Comparison of ENCODE assay signal across 8 cellular contexts in the genomic region with DNA sequence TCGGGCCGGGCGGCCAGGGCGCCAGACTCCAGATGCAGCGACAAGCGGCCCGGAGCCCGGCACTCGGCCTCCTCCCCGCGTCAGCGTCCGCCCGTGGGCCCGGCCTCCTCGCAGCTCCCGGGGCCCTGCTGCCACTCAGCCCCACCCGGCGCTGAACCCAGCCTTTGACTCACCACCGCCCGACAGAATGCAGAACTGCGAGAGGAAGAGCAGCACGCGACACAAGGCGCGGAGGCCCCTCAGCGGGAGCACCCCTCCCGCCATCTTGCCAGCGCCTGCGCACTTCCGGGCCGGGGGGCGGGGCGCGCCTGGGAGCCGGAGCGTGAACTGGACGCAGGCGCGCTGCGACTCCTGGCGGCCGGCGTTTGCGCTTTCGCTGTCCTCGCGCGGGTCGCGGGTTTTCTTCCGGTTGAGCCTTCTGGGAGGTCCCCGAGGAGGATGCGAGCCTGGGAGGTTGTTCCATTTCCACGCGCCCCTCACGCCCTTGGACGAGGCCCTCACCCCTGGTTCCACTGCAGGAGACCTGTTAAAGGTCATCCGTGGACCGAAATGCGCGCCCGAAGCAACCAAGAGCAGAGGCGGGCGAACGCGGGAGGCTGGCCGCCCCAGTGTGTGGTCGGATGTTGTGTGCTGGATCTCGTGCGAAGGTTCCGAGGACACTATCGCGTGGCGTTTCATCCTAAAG. TPM values are rescaled to one million over a fixed set of nuclear protein-coding genes. Genes with fewer than 3 reads are reported as not detected.
A peak's percentile ranks its signal among the peaks of the same experiment; 100 is the strongest.
DNase-seq lines count a peak whose midpoint lies in the region; FAIRE-seq and TF ChIP-seq lines count a peak whose summit lies in the region.

A gene with protein sequence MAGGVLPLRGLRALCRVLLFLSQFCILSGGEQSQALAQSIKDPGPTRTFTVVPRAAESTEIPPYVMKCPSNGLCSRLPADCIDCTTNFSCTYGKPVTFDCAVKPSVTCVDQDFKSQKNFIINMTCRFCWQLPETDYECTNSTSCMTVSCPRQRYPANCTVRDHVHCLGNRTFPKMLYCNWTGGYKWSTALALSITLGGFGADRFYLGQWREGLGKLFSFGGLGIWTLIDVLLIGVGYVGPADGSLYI (minus strand): TSS at position 284 of the 685 bp plus-strand sequence. CDS start 20 bp downstream, at position 264.

- H4K20me1 ChIP-seq in neural progenitor cell (ENCODE audit: low read depth) = peaks cover 12% of the 10 kb centered on the region

- peak within 1 kb of the TSS; percentile 83 for H2AFZ ChIP-seq in neural progenitor cell (replicated peaks)

- peaks cover 10% of the 10 kb centered on the region for H3F3A ChIP-seq in neural progenitor cell (ENCODE audit: low read depth)

- DNase-seq in H54 (ENCODE audit: insufficient read length, low spot score) (peak; percentile 74), LoVo (ENCODE audit: low spot score) (peak; percentile 97), SHP77 (lab: John Stamatoyannopoulos, UW) (peak; percentile 72 to 90), fibroblast of villous mesenchyme (ENCODE audit: low read depth) (peak; percentile 93), neural progenitor cell (ENCODE audit: low spot score) (peak; percentile 97), stromal cell of bone marrow (ENCODE audit: low read depth) (peak; percentile 81)
- DNase-seq in activated effector memory CD4-positive, alpha-beta T cell treated with anti-CD3 and anti-CD28 coated beads, Interleukin-2, amount 50 U/mL, for 16 hours = peak; percentile 98

- H3K36me3 Mint-ChIP-seq in neural progenitor cell = peaks cover 2% of the 10 kb centered on the region

- H3K4me3 Mint-ChIP-seq in neural progenitor cell = peak within 1 kb of the TSS; percentile 87

- TF ChIP-seq CTCF in fibroblast of villous mesenchyme (IDR thresholded peaks at IDR 0.05; ENCODE audit: insufficient read depth, low read depth, low read length) (peak; percentile 73), neural progenitor cell (IDR thresholded peaks at IDR 0.05) (peak; percentile 78)

- H3K4me1 Mint-ChIP-seq in neural progenitor cell = peaks cover 14% of the 10 kb centered on the region

- H3K9me3 Mint-ChIP-seq in neural progenitor cell = no peaks in the 10 kb centered on the region

- TF ChIP-seq POLR2A in H54 (IDR thresholded peaks at IDR 0.05; ENCODE audit: low read depth, low read length) = peak; percentile 92

- H3K4me1 ChIP-seq in ES-I3 (ENCODE audit: insufficient read depth, low read length) (peaks cover 8% of the 10 kb centered on the region), neural progenitor cell (peaks cover 11% of the 10 kb centered on the region)

- no peaks in the 10 kb centered on the region; the same call in 1 of the 2 replicates for H3K36me3 ChIP-seq in ES-I3 (ENCODE audit: insufficient read depth, low read length)
- peaks cover 6% of the 10 kb centered on the region for H3K36me3 ChIP-seq in neural progenitor cell

- H3K27ac Mint-ChIP-seq in neural progenitor cell = peak within 1 kb of the TSS; percentile 90

- peak within 1 kb of the TSS; percentile 93 for H3K4me2 ChIP-seq in neural progenitor cell

- H3K27ac ChIP-seq in neural progenitor cell = peak within 1 kb of the TSS; percentile 77

- no peaks in the 10 kb centered on the region for H3K27me3 ChIP-seq in neural progenitor cell

- FAIRE-seq in H54 (lab: Jason Lieb, UNC) = no peak

- H3K79me2 ChIP-seq in neural progenitor cell (ENCODE audit: low read depth) = peaks cover 41% of the 10 kb centered on the region

- H3K9ac ChIP-seq in ES-I3 (ENCODE audit: low read depth, low read length) (peak within 1 kb of the TSS; percentile 98), neural progenitor cell (peak within 1 kb of the TSS; percentile 57)

- H3K4me3 ChIP-seq in fibroblast of villous mesenchyme (ENCODE audit: low read depth, low read length) (peak within 1 kb of the TSS; percentile 86), neural progenitor cell (peak within 1 kb of the TSS; percentile 68)

- H3K27me3 Mint-ChIP-seq in neural progenitor cell (ENCODE audit: insufficient read depth, low read depth) = no peaks in the 10 kb centered on the region

- H3K9me3 ChIP-seq in ES-I3 (ENCODE audit: control insufficient read depth, insufficient read depth, low read length) = no peaks in the 10 kb centered on the region
- no peaks in the 10 kb centered on the region for H3K9me3 ChIP-seq in neural progenitor cell (ENCODE audit: low read depth)

RNA-seq across cellular contexts. Expression of the gene that starts here (rescaled TPM):
- total RNA-seq in fibroblast of villous mesenchyme = 36.7 and 48.4 TPM in 2 replicates
- 41.6 and 58.4 TPM in 2 replicates for total RNA-seq in neural progenitor cell (ENCODE audit: low replicate concordance)

Comparison
In these comparisons a context has a peak if more than half of its experiments do, and no peak if none do; other contexts are left out.
1. Peak in every context shown above with its lines: DNase-seq, H3K4me3 ChIP-seq and H3K27ac ChIP-seq.